Comparison of ENCODE assay signal across 6 cellular contexts in the genomic region with DNA sequence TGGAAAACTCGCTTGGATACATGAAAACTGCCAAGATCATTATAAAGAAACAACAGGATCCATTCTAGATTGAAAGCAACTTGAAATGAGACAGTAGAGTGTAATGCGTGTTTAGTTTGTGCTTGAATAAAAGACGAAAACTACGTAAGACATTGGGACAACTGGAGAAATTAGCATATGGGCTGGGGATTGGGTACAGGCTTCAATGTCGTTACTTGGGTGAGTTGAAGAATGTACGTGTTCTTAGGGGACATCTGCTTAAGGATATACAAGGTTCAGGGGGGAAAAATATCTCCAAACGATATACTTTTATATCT. TPM values are rescaled to one million over a fixed set of nuclear protein-coding genes. Genes with fewer than 3 reads are reported as not detected.
DNase-seq lines count a peak whose midpoint lies in the region; ATAC-seq lines count a peak whose summit lies in the region.

No MANE protein-coding gene starts in this region.

- DNase-seq in NCI-H1930 (lab: John Stamatoyannopoulos, UW), result no peak
- DNase-seq in NCI-H1417 treated with DMSO at 0.1 percent for 48 hours (lab: John Stamatoyannopoulos, UW), result no peak

- peaks cover 21% of the 10 kb centered on the region for H3K4me1 Mint-ChIP-seq in activated T-helper 17 cell treated with anti-CD3 and anti-CD28 coated beads, Interleukin-2, amount 50 U/mL, for 72 hours

- H3K9me3 Mint-ChIP-seq in activated T-helper 17 cell treated with anti-CD3 and anti-CD28 coated beads, Interleukin-2, amount 50 U/mL, for 72 hours, result no peaks in the 10 kb centered on the region

- no peaks in the 10 kb centered on the region for H3K27me3 Mint-ChIP-seq in activated T-helper 17 cell treated with anti-CD3 and anti-CD28 coated beads, Interleukin-2, amount 50 U/mL, for 72 hours

- peaks cover 66% of the 10 kb centered on the region for H3K36me3 Mint-ChIP-seq in activated T-helper 17 cell treated with anti-CD3 and anti-CD28 coated beads, Interleukin-2, amount 50 U/mL, for 72 hours (ENCODE audit: low read depth)

- H3K9me3 ChIP-seq in mesodermal cell (ENCODE audit: control insufficient read depth, low read length), result peaks cover 3% of the 10 kb centered on the region

- peaks cover 68% of the 10 kb centered on the region for H3K36me3 ChIP-seq in mesodermal cell (ENCODE audit: control insufficient read depth, insufficient read depth, low read length)

- peak overlapping the region; percentile 91 for H3K4me3 Mint-ChIP-seq in activated T-helper 17 cell treated with anti-CD3 and anti-CD28 coated beads, Interleukin-2, amount 50 U/mL, for 72 hours

- no peaks in the 10 kb centered on the region for H3K4me1 ChIP-seq in mesodermal cell (ENCODE audit: control insufficient read depth, insufficient read depth, low read length, poor library complexity, severe bottlenecking)

- H3K27ac Mint-ChIP-seq in activated T-helper 17 cell treated with anti-CD3 and anti-CD28 coated beads, Interleukin-2, amount 50 U/mL, for 72 hours, result peak overlapping the region; percentile 96

- H3K27ac ChIP-seq in mesodermal cell (ENCODE audit: low read depth, low read length, severe bottlenecking), result peak overlapping the region; percentile 91

- ATAC-seq in GM19372 (IDR thresholded peaks at IDR 0.05; ENCODE audit: low read depth, unreplicated experiment) (peak; percentile 8), GM21723 (IDR thresholded peaks at IDR 0.05; ENCODE audit: unreplicated experiment) (no peak)
- ATAC-seq in activated T-helper 17 cell treated with anti-CD3 and anti-CD28 coated beads, Interleukin-2, amount 50 U/mL, for 72 hours (replicated peaks), result peak; percentile 13

- peak overlapping the region; percentile 91 for H3K4me3 ChIP-seq in mesodermal cell (ENCODE audit: extremely low read depth, insufficient read depth, low read length, poor library complexity, severe bottlenecking)

- WGBS in mesodermal cell (ENCODE audit: insufficient coverage in 2 of 2), 2 experiments, result 17 to 35% methylated on average over 5 of the region's 7 CpGs

RNA-seq across cellular contexts. Expression of gene ERVK3-1, which starts 0.5 kb away (rescaled TPM):
- 10 to 100 TPM; 38.5 to 57.8 TPM for total RNA-seq in activated T-helper 17 cell treated with anti-CD3 and anti-CD28 coated beads, Interleukin-2, amount 50 U/mL, for 72 hours
- 28.3 TPM for polyA plus RNA-seq in mesodermal cell (2013, experiment 1 of 2)
- polyA plus RNA-seq in mesodermal cell (2013, experiment 2 of 2), result 24.7 TPM

RNA-seq across cellular contexts. Expression of gene ZSCAN22, which starts 22.1 kb away (rescaled TPM):
- total RNA-seq in activated T-helper 17 cell treated with anti-CD3 and anti-CD28 coated beads, Interleukin-2, amount 50 U/mL, for 72 hours, result 1 to 10 TPM; 4.3 to 6.1 TPM
- 2.5 TPM for polyA plus RNA-seq in mesodermal cell (2013, experiment 1 of 2)
- 1.8 TPM for polyA plus RNA-seq in mesodermal cell (2013, experiment 2 of 2)

RNA-seq across cellular contexts. Expression of gene ZNF8, which starts 26.0 kb away (rescaled TPM):
- total RNA-seq in activated T-helper 17 cell treated with anti-CD3 and anti-CD28 coated beads, Interleukin-2, amount 50 U/mL, for 72 hours, result 1 to 10 TPM; 3.7 to 4.6 TPM
- polyA plus RNA-seq in mesodermal cell (2013, experiment 1 of 2), result 4.8 TPM
- 3.9 TPM for polyA plus RNA-seq in mesodermal cell (2013, experiment 2 of 2)

RNA-seq across cellular contexts. Expression of gene A1BG, which starts 48.6 kb away (rescaled TPM):
- total RNA-seq in activated T-helper 17 cell treated with anti-CD3 and anti-CD28 coated beads, Interleukin-2, amount 50 U/mL, for 72 hours, result 10 to 100 TPM; 12.4 to 15.4 TPM
- polyA plus RNA-seq in mesodermal cell (2013, experiment 1 of 2), result 57.4 TPM
- 41.6 TPM for polyA plus RNA-seq in mesodermal cell (2013, experiment 2 of 2)

RNA-seq across cellular contexts. Expression of gene ZNF497, which starts 57.8 kb away (rescaled TPM):
- total RNA-seq in activated T-helper 17 cell treated with anti-CD3 and anti-CD28 coated beads, Interleukin-2, amount 50 U/mL, for 72 hours, result 1 to 10 TPM; 1.7 to 1.8 TPM
- polyA plus RNA-seq in mesodermal cell (2013, experiment 1 of 2), result 1.6 TPM
- polyA plus RNA-seq in mesodermal cell (2013, experiment 2 of 2), result 1.2 TPM
